ENCODE assay signal across 8 cellular contexts in genomic region chr5:132655821-132656773, GRCh38.
DNase-seq lines count a peak whose midpoint lies in the region; ATAC-seq and TF ChIP-seq lines count a peak whose summit lies in the region.

No MANE protein-coding gene starts in this region.

- CTCF ChIA-PET in GM10248 (lab: Yijun Ruan, JAX): interaction anchor here (2.1 kb wide), 1 partner anchor 15 kb away, joined by 7 read pairs; no protein-coding TSS in a partner anchor

- TF ChIP-seq CTCF in GM10248 (IDR thresholded peaks at IDR 0.05; ENCODE audit: control extremely low read depth, extremely low read depth, low read depth, missing control alignments) (peak; percentile 52), coronary artery (IDR thresholded peaks at IDR 0.05) (no peak), tibial artery (IDR thresholded peaks at IDR 0.05) (peak; percentile 24 to 25)

- H3K4me3 ChIP-seq in coronary artery (peak overlapping the region; percentile 74), mucosa of stomach (ENCODE audit: low read length) (no peak overlapping the region), tibial artery (peak overlapping the region; percentile 42 to 54)

- no peaks in the 10 kb centered on the region for H3K9me3 ChIP-seq in mucosa of stomach (ENCODE audit: control insufficient read depth, low read length)
- H3K9me3 ChIP-seq in tibial artery: no peaks in the 10 kb centered on the region

- H3K27me3 ChIP-seq in mucosa of stomach (ENCODE audit: control insufficient read depth, insufficient read depth, low read length) (peaks cover 21% of the 10 kb centered on the region), tibial artery (peaks cover 2 to 19% of the 10 kb centered on the region in 2 donors)

- peak overlapping the region; percentile 8 for H3K9ac ChIP-seq in mucosa of stomach (ENCODE audit: low read length)

- no peaks in the 10 kb centered on the region for H3K36me3 ChIP-seq in mucosa of stomach (ENCODE audit: control insufficient read depth, insufficient read depth, low read length)
- H3K36me3 ChIP-seq in tibial artery: no peaks in the 10 kb centered on the region

- DNase-seq in GM10248 (ENCODE audit: extremely low spot score): peak; percentile 54
- peak; percentile 72 for DNase-seq in coronary artery (ENCODE audit: low spot score)
- no peak for DNase-seq in tibial artery

- H3K4me1 ChIP-seq in mucosa of stomach (ENCODE audit: control insufficient read depth, insufficient read depth, low read length) (peaks cover 14% of the 10 kb centered on the region), tibial artery (peaks cover 0 to 13% (median 12%) of the 10 kb centered on the region in 4 donors)

- peak; percentile 71 for ATAC-seq in SK-N-SH treated with all-trans-retinoic acid at 6 μM for 48 hours
- ATAC-seq in HG03108 (IDR thresholded peaks at IDR 0.05; ENCODE audit: unreplicated experiment): no peak
- no peak for ATAC-seq in HG03045 (IDR thresholded peaks at IDR 0.05; ENCODE audit: unreplicated experiment)
- no peak for ATAC-seq in GM21619 (IDR thresholded peaks at IDR 0.05; ENCODE audit: unreplicated experiment)

- no peak overlapping the region for H3K27ac ChIP-seq in coronary artery
- no peak overlapping the region for H3K27ac ChIP-seq in tibial artery

- POLR2A ChIA-PET in GM10248 (lab: Yijun Ruan, JAX): no interaction called here

- intact Hi-C loops in tibial artery (cut with DNase I; ENCODE audit: low total_unique reads): loop anchor here (10.0 kb wide), 1 partner anchor 159 kb away; the partner anchor contains the start of gene SOWAHA

TF ChIP-seq in SK-N-SH treated with all-trans-retinoic acid at 6 μM for 48 hours, 23 proteins besides CTCF, POLR2A, EP300 and RAD21:
- TF ChIP-seq PPARA (CRISPR knock-in tag; IDR thresholded peaks at IDR 0.05; ENCODE audit: borderline replicate concordance): no peak
- TF ChIP-seq BACH2 (CRISPR knock-in tag; IDR thresholded peaks at IDR 0.05; ENCODE audit: borderline replicate concordance): no peak
- TF ChIP-seq ARNTL (CRISPR knock-in tag; IDR thresholded peaks at IDR 0.05; ENCODE audit: borderline replicate concordance, low read depth): no peak
TF ChIP-seq in SK-N-SH treated with all-trans-retinoic acid at 6 μM for 48 hours: peak in this region for 0.

Comparison
In these comparisons a context has a peak if more than half of its experiments do, and no peak if none do; other contexts are left out.
1. DNase-seq: peak in GM10248 (single experiment) and coronary artery (single experiment); none in tibial artery (0 of 2).